ENCODE assay signal across 15 cellular contexts in the genomic region with DNA sequence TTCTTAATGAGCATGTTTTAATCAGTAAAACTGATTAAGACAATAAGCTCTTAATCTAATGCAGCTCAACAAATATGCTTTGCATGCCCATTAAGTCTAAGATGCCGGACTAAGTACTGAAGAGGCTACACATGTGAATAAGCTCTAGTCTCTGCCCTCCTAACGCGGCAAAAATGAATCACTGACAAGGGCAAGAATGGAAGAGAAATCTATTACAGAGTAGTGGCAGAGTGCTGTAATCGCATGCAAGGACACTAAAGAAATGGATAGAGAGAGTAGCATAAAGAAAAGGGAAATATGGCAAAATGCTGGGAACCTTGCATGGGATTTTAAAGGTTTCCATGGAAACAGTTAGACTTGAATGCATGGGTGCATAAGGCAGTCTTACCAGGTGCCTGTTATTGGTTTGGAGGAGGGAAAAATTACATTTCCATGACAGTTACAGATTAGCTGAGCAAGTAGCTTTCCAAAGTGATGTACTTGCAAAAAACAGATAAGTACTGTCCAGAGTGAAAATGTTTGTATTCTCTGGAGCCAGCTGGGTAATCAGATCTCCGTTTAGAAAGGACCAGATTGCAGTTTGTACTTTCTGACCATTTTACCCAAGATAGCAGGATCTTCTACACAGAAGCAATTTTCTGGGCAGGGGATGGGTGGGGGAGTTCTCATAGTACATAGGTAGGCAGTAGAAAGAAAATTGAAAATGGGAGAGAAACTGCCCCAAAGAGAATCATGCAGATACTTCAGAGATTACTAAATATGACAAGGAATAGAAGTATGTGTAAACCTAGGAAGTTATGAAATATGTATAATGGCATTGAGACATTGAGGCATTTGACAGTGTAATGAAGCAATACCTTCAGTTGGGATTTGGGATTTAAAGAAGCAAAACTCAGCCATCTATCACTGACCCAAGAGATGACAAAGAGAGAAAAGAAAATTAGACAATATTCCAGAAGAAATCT.
DNase-seq lines count a peak whose midpoint lies in the region; ATAC-seq, FAIRE-seq and TF ChIP-seq lines count a peak whose summit lies in the region.
"Had no signal": no experiment of that assay in that cellular context is flagged by ENCODE, and none has a peak within 500 bp of the region (broad histone marks: within the 10 kb centered on the region; RNA-seq: fewer than 3 reads in every experiment).

No MANE protein-coding gene starts in this region.

- no peaks in the 10 kb centered on the region for H3K36me3 ChIP-seq in RWPE2 (ENCODE audit: low read depth)
- H3K36me3 ChIP-seq: uterus had no signal

- no peak overlapping the region for H3K27ac ChIP-seq in RWPE2 (ENCODE audit: poor library complexity, severe bottlenecking)
- H3K27ac ChIP-seq: skin epidermis, uterus had no signal

- FAIRE-seq in urothelium cell line (lab: Jason Lieb, UNC) (no peak), RCC 7860 (lab: Jason Lieb, UNC) (no peak)

- H3K4me3 ChIP-seq in RWPE2 (ENCODE audit: severe bottlenecking): no peak overlapping the region
- H3K4me3 ChIP-seq: skin epidermis, uterus had no signal

- no peak for TF ChIP-seq CTCF in RWPE2 (IDR thresholded peaks at IDR 0.05; ENCODE audit: poor library complexity, severe bottlenecking)

- ATAC-seq in RWPE2 (ENCODE audit: low read depth): peak; percentile 70
- ATAC-seq in GM21619 (IDR thresholded peaks at IDR 0.05; ENCODE audit: unreplicated experiment): no peak
- ATAC-seq: WTC11 had no signal

- H3K9me3 ChIP-seq in RWPE2 (ENCODE audit: severe bottlenecking): no peaks in the 10 kb centered on the region
- H3K9me3 ChIP-seq: uterus had no signal

- no peaks in the 10 kb centered on the region for H3K4me1 ChIP-seq in RWPE2 (ENCODE audit: insufficient read depth, poor library complexity, severe bottlenecking)
- H3K4me1 ChIP-seq: uterus had no signal

- H3K27me3 ChIP-seq in RWPE2 (ENCODE audit: insufficient read depth, poor library complexity, severe bottlenecking): peaks cover 2% of the 10 kb centered on the region
- H3K27me3 ChIP-seq: uterus had no signal

- DNase-seq in GM04503 (ENCODE audit: low read depth) (peak; percentile 11), RWPE2 (ENCODE audit: low spot score) (no peak), fibroblast of peridontal ligament (ENCODE audit: extremely low read depth) (peak; percentile 72), putamen (ENCODE audit: low spot score) (peak; percentile 1), urothelium cell line (ENCODE audit: low spot score) (no peak), RCC 7860 (ENCODE audit: low spot score) (no peak)
- DNase-seq in activated CD4-positive, alpha-beta T cell treated with anti-CD3 and anti-CD28 coated beads, Interleukin-2, amount 50 U/mL, for 48 hours: no peak
- DNase-seq: C1 segment of cervical spinal cord; DND-41; mesendoderm; stimulated activated naive CD4-positive, alpha-beta T cell treated with Interleukin-2 at 50 U/mL for 16 hours; uterus had no signal

Comparison
In these comparisons a context has a peak if more than half of its experiments do, and no peak if none do; other contexts are left out.
1. DNase-seq: peak in GM04503 (single experiment), fibroblast of peridontal ligament (single experiment) and putamen (single experiment); none in RWPE2 (single experiment), activated CD4-positive, alpha-beta T cell treated with anti-CD3 and anti-CD28 coated beads, Interleukin-2, amount 50 U/mL, for 48 hours (0 of 2), urothelium cell line (single experiment) and RCC 7860 (single experiment).